In the genomic region with DNA sequence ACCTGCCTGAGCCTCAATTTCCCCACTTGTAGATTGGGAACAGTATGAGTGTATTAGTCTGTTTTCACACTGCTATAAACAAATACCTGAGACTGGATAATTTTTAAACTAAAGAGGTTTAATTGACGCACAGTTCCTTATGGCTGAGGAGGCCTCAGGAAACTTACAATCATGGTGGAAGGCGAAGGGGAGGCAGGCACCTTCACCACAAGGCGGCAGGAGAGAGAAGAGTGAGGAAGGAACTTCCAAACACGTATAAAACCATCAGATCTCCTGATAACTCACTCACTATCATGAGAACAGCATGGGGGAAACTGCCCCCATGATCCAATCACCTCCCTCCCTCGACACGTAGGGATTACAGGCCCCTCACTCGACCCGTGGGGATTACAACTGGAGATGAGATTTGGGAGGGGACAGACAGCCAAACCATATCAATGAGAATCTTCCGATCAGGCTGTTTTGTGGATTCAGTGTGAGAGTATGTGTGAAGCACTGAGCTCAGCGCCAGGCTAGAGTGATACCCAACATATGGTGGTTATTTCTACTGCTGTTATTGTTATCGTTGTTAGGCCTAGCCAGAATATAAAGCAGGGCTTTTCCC, we compare ENCODE assay signal across 2 cellular contexts.
TF ChIP-seq lines count a peak whose summit lies in the region.

No MANE protein-coding gene starts in this region.

TF ChIP-seq in SK-N-SH, 30 proteins besides CTCF, POLR2A, EP300 and RAD21 (continued from another document):
- TF ChIP-seq EZH2phosphoT487 (IDR thresholded peaks at IDR 0.05; ENCODE audit: borderline replicate concordance, low read depth): no peak
- no peak for TF ChIP-seq ZBTB33 (IDR thresholded peaks at IDR 0.05; ENCODE audit: borderline replicate concordance, low read depth)
- TF ChIP-seq TCF12 (IDR thresholded peaks at IDR 0.05): no peak
- no peak for TF ChIP-seq PBX3 (IDR thresholded peaks at IDR 0.05)
- TF ChIP-seq MAX (IDR thresholded peaks at IDR 0.05; ENCODE audit: low read depth): no peak
- no peak for TF ChIP-seq RCOR1 (IDR thresholded peaks at IDR 0.05; ENCODE audit: low read length)
- TF ChIP-seq USF1 (IDR thresholded peaks at IDR 0.05; ENCODE audit: borderline replicate concordance, low read depth): no peak
- no peak for TF ChIP-seq CHD2 (IDR thresholded peaks at IDR 0.05; ENCODE audit: low read length, partially characterized antibody)
- TF ChIP-seq USF2 (IDR thresholded peaks at IDR 0.05; ENCODE audit: borderline replicate concordance, low read depth, low read length): no peak
- TF ChIP-seq ELF1 (IDR thresholded peaks at IDR 0.05): no peak
- no peak for TF ChIP-seq SMC3 (IDR thresholded peaks at IDR 0.05; ENCODE audit: low read depth, low read length)
- no peak for TF ChIP-seq JUND (IDR thresholded peaks at IDR 0.05)
- no peak for TF ChIP-seq GATA2 (CRISPR knock-in tag; IDR thresholded peaks at IDR 0.05)
- no peak for TF ChIP-seq TAF1 (IDR thresholded peaks at IDR 0.05; ENCODE audit: borderline replicate concordance, low read depth, low read length)

TF ChIP-seq in SK-N-SH treated with all-trans-retinoic acid at 6 μM for 48 hours, 23 proteins besides CTCF, POLR2A, EP300 and RAD21 (continued from another document):
- TF ChIP-seq, protein P1, sequence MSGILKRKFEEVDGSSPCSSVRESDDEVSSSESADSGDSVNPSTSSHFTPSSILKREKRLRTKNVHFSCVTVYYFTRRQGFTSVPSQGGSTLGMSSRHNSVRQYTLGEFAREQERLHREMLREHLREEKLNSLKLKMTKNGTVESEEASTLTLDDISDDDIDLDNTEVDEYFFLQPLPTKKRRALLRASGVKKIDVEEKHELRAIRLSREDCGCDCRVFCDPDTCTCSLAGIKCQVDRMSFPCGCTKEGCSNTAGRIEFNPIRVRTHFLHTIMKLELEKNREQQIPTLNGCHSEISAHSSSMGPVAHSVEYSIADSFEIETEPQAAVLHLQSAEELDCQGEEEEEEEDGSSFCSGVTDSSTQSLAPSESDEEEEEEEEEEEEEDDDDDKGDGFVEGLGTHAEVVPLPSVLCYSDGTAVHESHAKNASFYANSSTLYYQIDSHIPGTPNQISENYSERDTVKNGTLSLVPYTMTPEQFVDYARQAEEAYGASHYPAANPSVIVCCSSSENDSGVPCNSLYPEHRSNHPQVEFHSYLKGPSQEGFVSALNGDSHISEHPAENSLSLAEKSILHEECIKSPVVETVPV (CRISPR knock-in tag; IDR thresholded peaks at IDR 0.05): no peak
- TF ChIP-seq ZC3H10 (CRISPR knock-in tag; IDR thresholded peaks at IDR 0.05) (no peak), RARB (CRISPR knock-in tag; IDR thresholded peaks at IDR 0.05) (no peak), OSR1 (CRISPR knock-in tag; IDR thresholded peaks at IDR 0.05) (no peak), ZNF565 (CRISPR knock-in tag; conservative IDR thresholded peaks at IDR 0.05; ENCODE audit: low read depth) (no peak), CSDC2 (CRISPR knock-in tag; IDR thresholded peaks at IDR 0.05) (no peak), TCF4 (CRISPR knock-in tag; IDR thresholded peaks at IDR 0.05; ENCODE audit: borderline replicate concordance) (no peak), SNAI2 (CRISPR knock-in tag; IDR thresholded peaks at IDR 0.05) (no peak)
- TF ChIP-seq, protein P2, sequence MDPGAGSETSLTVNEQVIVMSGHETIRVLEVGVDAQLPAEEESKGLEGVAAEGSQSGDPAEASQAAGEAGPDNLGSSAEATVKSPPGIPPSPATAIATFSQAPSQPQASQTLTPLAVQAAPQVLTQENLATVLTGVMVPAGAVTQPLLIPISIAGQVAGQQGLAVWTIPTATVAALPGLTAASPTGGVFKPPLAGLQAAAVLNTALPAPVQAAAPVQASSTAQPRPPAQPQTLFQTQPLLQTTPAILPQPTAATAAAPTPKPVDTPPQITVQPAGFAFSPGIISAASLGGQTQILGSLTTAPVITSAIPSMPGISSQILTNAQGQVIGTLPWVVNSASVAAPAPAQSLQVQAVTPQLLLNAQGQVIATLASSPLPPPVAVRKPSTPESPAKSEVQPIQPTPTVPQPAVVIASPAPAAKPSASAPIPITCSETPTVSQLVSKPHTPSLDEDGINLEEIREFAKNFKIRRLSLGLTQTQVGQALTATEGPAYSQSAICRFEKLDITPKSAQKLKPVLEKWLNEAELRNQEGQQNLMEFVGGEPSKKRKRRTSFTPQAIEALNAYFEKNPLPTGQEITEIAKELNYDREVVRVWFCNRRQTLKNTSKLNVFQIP (CRISPR knock-in tag; IDR thresholded peaks at IDR 0.05; ENCODE audit: borderline replicate concordance, low read depth): no peak
